ENCODE assay signal across 21 cellular contexts in the genomic region with DNA sequence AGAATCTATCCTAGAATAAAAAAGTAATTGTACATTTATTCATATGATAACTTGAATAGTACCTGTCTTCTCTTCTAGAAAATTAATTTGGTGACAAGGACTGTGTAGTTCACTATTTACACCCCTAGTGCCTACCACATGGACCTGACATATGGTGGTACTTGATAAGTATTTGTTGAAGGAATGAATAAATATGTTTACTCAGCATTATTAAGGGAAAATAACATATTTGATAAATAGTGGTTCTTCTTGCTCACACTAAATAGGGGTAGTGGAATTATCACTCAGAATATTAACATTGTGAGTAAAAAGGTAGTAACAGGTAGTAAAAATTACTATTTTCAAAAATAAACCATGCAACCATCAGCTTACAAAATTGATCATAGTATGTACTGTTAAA. TPM values are rescaled to one million over a fixed set of nuclear protein-coding genes. Genes with fewer than 3 reads are reported as not detected.
A peak's percentile ranks its signal among the peaks of the same experiment; 100 is the strongest.
DNase-seq lines count a peak whose midpoint lies in the region; ATAC-seq, FAIRE-seq and TF ChIP-seq lines count a peak whose summit lies in the region.
"Had no signal": no experiment of that assay in that cellular context is flagged by ENCODE, and none has a peak within 500 bp of the region (broad histone marks: within the 10 kb centered on the region; RNA-seq: fewer than 3 reads in every experiment).

No MANE protein-coding gene starts in this region.

- peak overlapping the region; percentile 82 for H3K27ac ChIP-seq in caudate nucleus (ENCODE audit: low read depth, low read length)
- H3K27ac ChIP-seq in right lobe of liver: peak overlapping the region in 2 of 3 donors; percentile 94 to 96
- no peak overlapping the region for H3K27ac ChIP-seq in A673 (ENCODE audit: low read depth, low read length, poor library complexity, severe bottlenecking)
- no peak overlapping the region for H3K27ac ChIP-seq in osteoblast (ENCODE audit: low read depth, low read length)
- H3K27ac ChIP-seq: BLaER1, GM23248, PC-9 had no signal

- DNase-seq in NCI-H1694 (lab: John Stamatoyannopoulos, UW) (peak; percentile 5), NCI-H1694 treated with DMSO at 0.1 percent for 48 hours (lab: John Stamatoyannopoulos, UW) (no peak), caudate nucleus (lab: John Stamatoyannopoulos, UW) (no peak), right lobe of liver (no peak), GM12891 (ENCODE audit: insufficient read length, low spot score) (no peak), A673 (ENCODE audit: low spot score) (no peak), osteoblast (ENCODE audit: insufficient read length, low spot score, missing footprints) (no peak)
- DNase-seq: 8988T; CD4-positive, CD25-positive, alpha-beta regulatory T cell; DMS53; GM23248; HCEC 1CT; NCI-H1048; NCI-H1417; NCI-H187; NCI-H2081 treated with DMSO at 0.1 percent for 48 hours; NCI-H774; PC-9; RPMI8226; SHP77 had no signal

- no peak overlapping the region for H3K4me2 ChIP-seq in osteoblast (ENCODE audit: insufficient read depth, low read length)
- H3K4me2 ChIP-seq: BLaER1 had no signal

- TF ChIP-seq CTCF in right lobe of liver (IDR thresholded peaks at IDR 0.05) (no peak), A673 (conservative IDR thresholded peaks at IDR 0.05; ENCODE audit: low read depth, low read length) (no peak), osteoblast (IDR thresholded peaks at IDR 0.05; ENCODE audit: extremely low read depth, low read depth, low read length) (no peak)

- no peaks in the 10 kb centered on the region for H4K20me1 ChIP-seq in osteoblast (ENCODE audit: insufficient read depth, low read length)
- H4K20me1 ChIP-seq: BLaER1 had no signal

- POLR2A ChIA-PET in A673 (lab: Charles Lee; ENCODE audit: low non-redundant PET): no interaction called here

- no peak for ATAC-seq in right lobe of liver

- intact Hi-C loops in right lobe of liver (cut with DNase I): no loop called here
- intact Hi-C loops in A673 (cut with micrococcal nuclease; ENCODE audit: unreplicated experiment): no loop called here

- no peak for TF ChIP-seq POLR2A in right lobe of liver (IDR thresholded peaks at IDR 0.05)
- TF ChIP-seq POLR2A in GM12891 (IDR thresholded peaks at IDR 0.05; ENCODE audit: low read depth, low read length): no peak

- no TSS peak for BruUV-seq in A673 (replicated peaks; lab: Mats Ljungman, UMichigan)

- CTCF ChIA-PET in A673 (lab: Charles Lee): no interaction called here

- H3K4me3 ChIP-seq in right lobe of liver (no peak overlapping the region), A673 (ENCODE audit: low read depth, low read length, poor library complexity, severe bottlenecking) (no peak overlapping the region), osteoblast (ENCODE audit: insufficient read depth, low read length) (no peak overlapping the region)
- H3K4me3 ChIP-seq: BLaER1, GM23248, PC-9 had no signal

- FAIRE-seq in GM12891 (lab: Jason Lieb, UNC): no peak

- peaks cover 0 to 43% (median 4%) of the 10 kb centered on the region in 4 donors for H3K4me1 ChIP-seq in right lobe of liver
- peaks cover 41% of the 10 kb centered on the region for H3K4me1 ChIP-seq in A673 (ENCODE audit: insufficient read depth, low read length, poor library complexity, severe bottlenecking)
- no peaks in the 10 kb centered on the region for H3K4me1 ChIP-seq in osteoblast (ENCODE audit: insufficient read depth, low read length)
- H3K4me1 ChIP-seq: BLaER1 had no signal

- no peaks in the 10 kb centered on the region for H3K79me2 ChIP-seq in osteoblast (ENCODE audit: insufficient read depth, low read length)

- H3K9me3 ChIP-seq in right lobe of liver: no peaks in the 10 kb centered on the region
- no peaks in the 10 kb centered on the region for H3K9me3 ChIP-seq in A673 (ENCODE audit: low read depth, low read length, poor library complexity, severe bottlenecking)
- no peaks in the 10 kb centered on the region for H3K9me3 ChIP-seq in osteoblast (ENCODE audit: low read depth, low read length)

- H3K36me3 ChIP-seq in right lobe of liver (no peaks in the 10 kb centered on the region), A673 (ENCODE audit: insufficient read depth, low read length, poor library complexity, severe bottlenecking) (no peaks in the 10 kb centered on the region), osteoblast (ENCODE audit: insufficient read depth, low read length) (no peaks in the 10 kb centered on the region)
- H3K36me3 ChIP-seq: BLaER1 had no signal

- H2AFZ ChIP-seq in osteoblast (ENCODE audit: low read length): no peak overlapping the region
- H2AFZ ChIP-seq: GM23248, PC-9 had no signal

- H3K27me3 ChIP-seq in right lobe of liver (no peaks in the 10 kb centered on the region), A673 (replicated peaks; ENCODE audit: insufficient read depth, low read depth, low read length, poor library complexity) (no peaks in the 10 kb centered on the region), osteoblast (ENCODE audit: insufficient read depth, low read length) (peaks cover 5% of the 10 kb centered on the region)
- H3K27me3 ChIP-seq: BLaER1 had no signal

TF ChIP-seq in GM12891, 5 proteins besides CTCF, POLR2A, EP300 and RAD21:
- TF ChIP-seq PAX5 (IDR thresholded peaks at IDR 0.05; ENCODE audit: insufficient read depth, low read length, severe bottlenecking) (no peak), TAF1 (IDR thresholded peaks at IDR 0.05; ENCODE audit: low read depth, low read length) (no peak), POU2F2 (IDR thresholded peaks at IDR 0.05; ENCODE audit: low read depth, low read length) (no peak), POLR2AphosphoS5 (IDR thresholded peaks at IDR 0.05; ENCODE audit: low read depth, low read length) (no peak), SPI1 (IDR thresholded peaks at IDR 0.05; ENCODE audit: low read depth, low read length) (no peak)

RNA-seq across cellular contexts. Expression of a gene that starts 2.8 kb away (rescaled TPM):
- total RNA-seq in right lobe of liver (10 to 100 TPM; 28.5 to 42.9 (median 31.7) TPM), A673 (2021) (39.9 and 40.6 TPM in 2 replicates), osteoblast (2.2 and 2.4 TPM in 2 replicates)
- polyA plus RNA-seq in GM12891 (2012; ENCODE audit: low read depth, missing spikeins): not detected

Comparison
In these comparisons a context has a peak if more than half of its experiments do, and no peak if none do; other contexts are left out.
1. H3K27ac ChIP-seq: peak in caudate nucleus (single experiment) and right lobe of liver (2 of 3); none in A673 (single experiment) and osteoblast (single experiment).